In the genomic region with DNA sequence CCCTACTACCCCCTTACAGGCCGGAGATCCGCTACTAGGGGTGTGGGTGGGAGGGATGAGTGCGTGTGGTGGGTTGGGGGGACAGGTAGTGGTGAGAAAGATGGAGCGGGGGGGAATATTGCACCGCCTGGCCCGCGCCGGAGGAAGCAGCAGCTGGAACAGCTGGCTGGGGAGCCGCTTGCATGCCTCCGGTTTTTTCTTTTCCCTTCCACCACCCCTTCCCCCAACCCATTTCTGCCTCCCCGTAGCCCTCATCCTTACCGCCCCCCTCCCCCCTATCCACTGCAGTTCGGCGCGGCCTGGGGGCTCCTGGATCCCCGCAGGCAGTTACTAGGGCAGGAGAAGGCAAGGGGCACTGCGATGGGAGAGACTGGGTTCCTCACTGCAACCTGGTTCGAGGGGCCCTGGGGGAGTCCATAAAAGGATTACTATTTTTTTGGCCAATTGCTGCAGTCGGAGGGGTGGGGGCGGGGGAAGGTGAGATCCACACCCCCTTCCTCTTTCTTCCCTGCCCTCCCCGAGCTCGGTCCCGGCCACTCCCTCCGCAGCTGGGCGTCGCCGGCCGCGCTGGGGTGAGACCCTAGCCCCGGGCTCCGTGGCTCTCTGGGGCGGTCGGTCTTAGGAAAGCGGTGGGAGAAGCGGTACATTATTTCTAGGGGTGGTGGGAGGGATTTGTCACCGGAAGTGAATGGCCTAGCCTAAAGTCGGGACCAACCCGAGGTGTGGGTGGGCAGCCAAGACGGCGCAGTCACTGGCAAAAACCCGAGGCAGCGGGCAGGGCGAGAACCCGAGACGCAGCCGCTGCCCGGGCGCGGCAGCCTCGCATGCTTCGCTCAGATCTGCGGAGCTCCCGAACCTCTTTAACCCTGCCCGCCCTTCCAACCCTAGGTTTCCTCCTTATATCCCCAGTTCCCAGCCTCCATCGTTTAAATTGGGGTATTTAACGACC, we compare ENCODE assay signal across 8 cellular contexts. TPM values are rescaled to one million over a fixed set of nuclear protein-coding genes. Genes with fewer than 3 reads are reported as not detected.
DNase-seq lines count a peak whose midpoint lies in the region; ATAC-seq and TF ChIP-seq lines count a peak whose summit lies in the region.

No MANE protein-coding gene starts in this region.

- peak overlapping the region; percentile 91 for H3K27ac ChIP-seq in adipose tissue (ENCODE audit: low read depth, low read length)
- H3K27ac ChIP-seq in heart right ventricle = peak overlapping the region; percentile 84 to 98 (median 95)
- peak overlapping the region; percentile 95 to 99 (median 98) for H3K27ac ChIP-seq in transverse colon

- H3K4me3 ChIP-seq in heart right ventricle (peak overlapping the region; percentile 68 to 99 (median 91)), transverse colon (peak overlapping the region; percentile 68 to 98 (median 88))

- H3K36me3 ChIP-seq in heart right ventricle (peaks cover 0 to 6% (median 0%) of the 10 kb centered on the region in 9 donors), transverse colon (no peaks in the 10 kb centered on the region)

- WGBS in adipose tissue, 3 donors = 0 to 1% (median 0%) methylated on average over 51 to 56 of the region's 56 CpGs
- WGBS in heart right ventricle, 2 donors = 0 to 1% methylated on average over 51 to 56 of the region's 56 CpGs
- 0 to 1% methylated on average over 2 to 47 of the region's 56 CpGs for WGBS in transverse colon (ENCODE audit: low coverage in 1 of 2), 2 donors

- H3K9me3 ChIP-seq in heart right ventricle (no peaks in the 10 kb centered on the region), transverse colon (no peaks in the 10 kb centered on the region)

- TF ChIP-seq POLR2A in GM10847 (IDR thresholded peaks at IDR 0.05; ENCODE audit: extremely low read depth, insufficient read length) = peak; percentile 89
- peak; percentile 92 for TF ChIP-seq POLR2A in transverse colon (IDR thresholded peaks at IDR 0.05)

- in situ Hi-C loops in transverse colon (cut with MboI; ENCODE audit: low pct_ligation_motif_present in 1 of 4, low pct_unique_long_range_greater_than_20kb in 1 of 4, low sequenced_read_pairs in 3 of 4) = loop anchor here in 2 of 4 donors (25.0 kb wide), 2 partner anchors 116 to 141 kb away; a partner anchor contains a TSS

- no peak for TF ChIP-seq EP300 in transverse colon (IDR thresholded peaks at IDR 0.05; ENCODE audit: low read depth)

- intact Hi-C loops in heart right ventricle (cut with DNase I) (loop anchor here in 9 of 10 donors (1.0 to 5.0 kb wide), 7 partner anchors 36 to 146 kb away; a partner anchor contains a TSS), transverse colon (cut with DNase I; ENCODE audit: low total_unique reads) (loop anchor here (2.0 to 5.0 kb wide), 2 partner anchors 36 to 131 kb away; a partner anchor contains a TSS)

- peaks cover 5 to 38% (median 32%) of the 10 kb centered on the region in 9 donors for H3K4me1 ChIP-seq in heart right ventricle
- peaks cover 16 to 32% (median 26%) of the 10 kb centered on the region in 4 donors for H3K4me1 ChIP-seq in transverse colon

- DNase-seq in NCI-H1105 treated with DMSO at 0.1 percent for 48 hours (lab: John Stamatoyannopoulos, UW) (peak; percentile 90), T follicular helper cell (ENCODE audit: low read depth) (peak; percentile 58), heart right ventricle (peak; percentile 82 to 84), pons (ENCODE audit: low spot score) (peak; percentile 82), transverse colon (peak; percentile 86)

- ATAC-seq in HG02623 (IDR thresholded peaks at IDR 0.05; ENCODE audit: unreplicated experiment) = peak; percentile 55
- ATAC-seq in heart right ventricle = peak; percentile 76 to 90 (median 85)

- no peaks in the 10 kb centered on the region for H3K27me3 ChIP-seq in heart right ventricle
- H3K27me3 ChIP-seq in transverse colon = no peaks in the 10 kb centered on the region

- TF ChIP-seq CTCF in heart right ventricle (IDR thresholded peaks at IDR 0.05) (no peak), transverse colon (IDR thresholded peaks at IDR 0.05) (no peak)

RNA-seq across cellular contexts. Expression of a gene that starts 0.8 kb away (rescaled TPM):
- 10 to 100 TPM; 11.4 to 15.5 (median 12.0) TPM for polyA plus RNA-seq in adipose tissue
- total RNA-seq in heart right ventricle = 10 to 100 TPM in 9 of 10 donors, 1 to 10 TPM in 1; 9.8 to 16.1 (median 13.3) TPM
- 10 to 100 TPM; 17.1 to 22.4 TPM for polyA plus RNA-seq in heart right ventricle
- 10 to 100 TPM in 3 of 4 donors, 1 to 10 TPM in 1; 5.2 to 43.3 (median 27.3) TPM for total RNA-seq in transverse colon

RNA-seq across cellular contexts. Expression of a gene that starts 24.3 kb away (rescaled TPM):
- polyA plus RNA-seq in adipose tissue = under 1 TPM; 0.54 to 0.77 (median 0.67) TPM
- total RNA-seq in heart right ventricle = 1 to 10 TPM in 5 of 10 donors, under 1 TPM in 5; 0.36 to 2.7 (median 1.0) TPM
- polyA plus RNA-seq in heart right ventricle = under 1 TPM; 0.51 TPM
- total RNA-seq in transverse colon = 1 to 10 TPM in 1 of 4 donors, under 1 TPM in 2, not detected in 1; 0.27 to 1.1 (median 0.32) TPM

RNA-seq across cellular contexts. Expression of a gene that starts 35.1 kb away (rescaled TPM):
- polyA plus RNA-seq in adipose tissue (1 to 10 TPM; 3.5 to 6.3 (median 4.5) TPM), heart right ventricle (1 to 10 TPM; 2.7 to 3.5 TPM)
- total RNA-seq in heart right ventricle (10 to 100 TPM; 10.7 to 15.7 (median 13.8) TPM), transverse colon (10 to 100 TPM; 14.7 to 34.8 (median 21.5) TPM)

Comparison
In these comparisons a context has a peak if more than half of its experiments do, and no peak if none do; other contexts are left out.
1. Peak in every context shown above with its lines: DNase-seq, ATAC-seq, H3K4me3 ChIP-seq and H3K27ac ChIP-seq.